19 cellular contexts compared by ENCODE assay signal in genomic region chr15:58434334-58434888, GRCh38. TPM values are rescaled to one million over a fixed set of nuclear protein-coding genes. Genes with fewer than 3 reads are reported as not detected.
DNase-seq lines count a peak whose midpoint lies in the region; ATAC-seq and TF ChIP-seq lines count a peak whose summit lies in the region.
"Had no signal": no experiment of that assay in that cellular context is flagged by ENCODE, and none has a peak within 500 bp of the region (broad histone marks: within the 10 kb centered on the region; RNA-seq: fewer than 3 reads in every experiment).

No MANE protein-coding gene starts in this region.

- H3F3A ChIP-seq in GM23338 (replicated peaks; ENCODE audit: low read depth) = no peaks in the 10 kb centered on the region

- H3K36me3 Mint-ChIP-seq in GM23338 (ENCODE audit: low read depth) = no peaks in the 10 kb centered on the region
- H3K36me3 Mint-ChIP-seq: T-cell had no signal

- peaks cover 0 to 9% (median 0%) of the 10 kb centered on the region in 11 experiments; a peak in 2 of 22 replicates for H3K36me3 ChIP-seq in BLaER1 treated with 17β-estradiol and CSF1 and Interleukin-3, amounts not matched to agents 10 nM and 100 nM
- no peaks in the 10 kb centered on the region for H3K36me3 ChIP-seq in GM23338 (ENCODE audit: insufficient read depth)
- H3K36me3 ChIP-seq in body of pancreas (replicated peaks in 1 of 2; ENCODE audit: insufficient read depth in 1 of 2, low read depth in 2 of 2) = no peaks in the 10 kb centered on the region
- no peaks in the 10 kb centered on the region for H3K36me3 ChIP-seq in mesenchymal stem cell (ENCODE audit: control insufficient read depth in 1 of 2, insufficient read depth in 2 of 2, low read depth in 1 of 2, low read length in 2 of 2)
- H3K36me3 ChIP-seq: spleen had no signal

- H3K27ac ChIP-seq in BLaER1 treated with 17β-estradiol and CSF1 and Interleukin-3, amounts not matched to agents 10 nM and 100 nM = peak overlapping the region in 6 of 11 experiments; percentile 7 to 71 (median 56); a peak in 12 of 22 replicates
- H3K27ac ChIP-seq in GM23338 (ENCODE audit: low read depth) (no peak overlapping the region), body of pancreas (peak overlapping the region in 3 of 4 donors; percentile 11 to 76 (median 62)), mesenchymal stem cell (ENCODE audit: low read length, poor library complexity, severe bottlenecking) (no peak overlapping the region)
- H3K27ac ChIP-seq: psoas muscle had no signal

- ATAC-seq in GM23338 (no peak; the same call in 2 of the 3 replicates), body of pancreas (no peak), GM18909 (IDR thresholded peaks at IDR 0.05; ENCODE audit: poor library complexity, unreplicated experiment) (no peak)
- ATAC-seq: effector memory CD8-positive, alpha-beta T cell; mucosa of descending colon; T-cell had no signal

- no peak overlapping the region for H3K4me3 Mint-ChIP-seq in GM23338
- H3K4me3 Mint-ChIP-seq: activated CD4-positive, alpha-beta memory T cell treated with anti-CD3 and anti-CD28 coated beads, Interleukin-2, amount 10 ng/mL, durations not matched to agents 7 days and 5 days; effector memory CD8-positive, alpha-beta T cell; T-cell had no signal

- H3K4me2 ChIP-seq in BLaER1 treated with 17β-estradiol and CSF1 and Interleukin-3, amounts not matched to agents 10 nM and 100 nM = peak overlapping the region; percentile 66 to 95 (median 79)
- H3K4me2 ChIP-seq in GM23338 (no peak overlapping the region), mesenchymal stem cell (ENCODE audit: low read length, poor library complexity, severe bottlenecking) (no peak overlapping the region)

- intact Hi-C loops in body of pancreas (cut with DNase I) = no loop called here
- intact Hi-C loops in posterior vena cava (cut with DNase I) = no loop called here

- no peak for TF ChIP-seq POLR2A in body of pancreas (IDR thresholded peaks at IDR 0.05)

- H3K18ac ChIP-seq in mesenchymal stem cell (ENCODE audit: low read depth in 1 of 2, low read length in 2 of 2) = peak overlapping the region in 1 of 2 experiments; percentile 55

- peaks cover 10% of the 10 kb centered on the region; the same call in 2 of the 3 replicates for H3K4me1 Mint-ChIP-seq in GM23338

- H2AFZ ChIP-seq in GM23338 (no peak overlapping the region; the same call in 1 of the 2 replicates), mesenchymal stem cell (ENCODE audit: low read depth, low read length) (no peak overlapping the region)

- H2BK120ac ChIP-seq in mesenchymal stem cell (ENCODE audit: low read depth, low read length) = no peak overlapping the region

- no peak for TF ChIP-seq CTCF in GM23338 (conservative IDR thresholded peaks at IDR 0.05; ENCODE audit: low read depth in 2 of 2)
- no peak for TF ChIP-seq CTCF in body of pancreas (IDR thresholded peaks at IDR 0.05)

- DNase-seq in GM23338 (ENCODE audit: low spot score) (no peak), body of pancreas (no peak), mesenchymal stem cell (no peak), posterior vena cava (ENCODE audit: low spot score) (no peak)
- DNase-seq in stimulated activated naive CD4-positive, alpha-beta T cell treated with Interleukin-2 at 50 U/mL for 16 hours (lab: John Stamatoyannopoulos, UW) = no peak
- DNase-seq: activated CD4-positive, alpha-beta memory T cell treated with anti-CD3 and anti-CD28 coated beads, Interleukin-2, amount 10 ng/mL, durations not matched to agents 7 days and 5 days; activated naive CD4-positive, alpha-beta T cell; activated T-cell treated with anti-CD3 and anti-CD28 coated beads, Interleukin-2, amount 50 U/mL, for 1 hour; Caco-2; effector memory CD8-positive, alpha-beta T cell; GF-D8; mucosa of descending colon; NCI-H1694 treated with DMSO at 0.1 percent for 48 hours; psoas muscle; spleen; T-cell had no signal

- no peaks in the 10 kb centered on the region for H3K79me2 ChIP-seq in GM23338 (replicated peaks; ENCODE audit: insufficient read depth)

- H3K9me3 ChIP-seq in BLaER1 treated with 17β-estradiol and CSF1 and Interleukin-3, amounts not matched to agents 10 nM and 100 nM (replicated peaks in 1 of 11) = peaks cover 0 to 23% (median 10%) of the 10 kb centered on the region in 11 experiments; a peak in 9 of 22 replicates
- no peaks in the 10 kb centered on the region for H3K9me3 ChIP-seq in body of pancreas
- no peaks in the 10 kb centered on the region for H3K9me3 ChIP-seq in mesenchymal stem cell (ENCODE audit: control insufficient read depth, low read length)
- H3K9me3 ChIP-seq: Caco-2, mucosa of descending colon, psoas muscle, spleen had no signal

- no peak overlapping the region for H3K14ac ChIP-seq in mesenchymal stem cell (ENCODE audit: low read length in 2 of 2)

- H2BK15ac ChIP-seq in mesenchymal stem cell (ENCODE audit: low read depth, poor library complexity, severe bottlenecking) = no peak overlapping the region

- no peak overlapping the region for H3K27ac Mint-ChIP-seq in GM23338
- H3K27ac Mint-ChIP-seq: activated CD4-positive, alpha-beta memory T cell treated with anti-CD3 and anti-CD28 coated beads, Interleukin-2, amount 10 ng/mL, durations not matched to agents 7 days and 5 days; effector memory CD8-positive, alpha-beta T cell; T-cell had no signal

- H3K79me1 ChIP-seq in mesenchymal stem cell (replicated peaks; ENCODE audit: low read length, poor library complexity, severe bottlenecking) = no peaks in the 10 kb centered on the region

- no peak overlapping the region for H2BK5ac ChIP-seq in mesenchymal stem cell (ENCODE audit: low read depth, low read length, poor library complexity, severe bottlenecking)

- H2AK5ac ChIP-seq in mesenchymal stem cell (ENCODE audit: low read length, severe bottlenecking) = no peak overlapping the region

- H4K8ac ChIP-seq in mesenchymal stem cell (ENCODE audit: low read length) = no peak overlapping the region

- H3K4me3 ChIP-seq in BLaER1 treated with 17β-estradiol and CSF1 and Interleukin-3, amounts not matched to agents 10 nM and 100 nM = 0 out of 20 replicates have a peak overlapping the region, but pooled peaks of 1 of the 10 experiments have one; percentile 23
- H3K4me3 ChIP-seq in GM23338 = no peak overlapping the region
- H3K4me3 ChIP-seq in body of pancreas = no peak overlapping the region
- H3K4me3 ChIP-seq in mesenchymal stem cell (ENCODE audit: insufficient read depth in 1 of 2, low read depth in 1 of 2, low read length in 2 of 2) = no peak overlapping the region
- H3K4me3 ChIP-seq: mucosa of descending colon, psoas muscle, spleen had no signal

- no peak overlapping the region for H3K4ac ChIP-seq in mesenchymal stem cell (ENCODE audit: low read depth in 1 of 2, low read length in 2 of 2)

- peaks cover 3% of the 10 kb centered on the region for H3K27me3 Mint-ChIP-seq in GM23338 (ENCODE audit: insufficient read depth, low read depth, poor library complexity)
- H3K27me3 Mint-ChIP-seq: activated CD4-positive, alpha-beta memory T cell treated with anti-CD3 and anti-CD28 coated beads, Interleukin-2, amount 10 ng/mL, durations not matched to agents 7 days and 5 days; effector memory CD8-positive, alpha-beta T cell had no signal

- H4K20me1 ChIP-seq in BLaER1 treated with 17β-estradiol and CSF1 and Interleukin-3, amounts not matched to agents 10 nM and 100 nM = no peaks in the 10 kb centered on the region
- no peaks in the 10 kb centered on the region for H4K20me1 ChIP-seq in GM23338 (replicated peaks; ENCODE audit: insufficient read depth)

- no peaks in the 10 kb centered on the region for H3K9me3 Mint-ChIP-seq in GM23338
- H3K9me3 Mint-ChIP-seq: activated CD4-positive, alpha-beta memory T cell treated with anti-CD3 and anti-CD28 coated beads, Interleukin-2, amount 10 ng/mL, durations not matched to agents 7 days and 5 days; effector memory CD8-positive, alpha-beta T cell; T-cell had no signal

- no peak overlapping the region for H3K23ac ChIP-seq in mesenchymal stem cell (ENCODE audit: low read length in 2 of 2)

- H3K4me1 ChIP-seq in BLaER1 treated with 17β-estradiol and CSF1 and Interleukin-3, amounts not matched to agents 10 nM and 100 nM = peaks cover 49 to 79% (median 61%) of the 10 kb centered on the region in 10 experiments
- H3K4me1 ChIP-seq in GM23338 (ENCODE audit: insufficient read depth) (no peaks in the 10 kb centered on the region), body of pancreas (peaks cover 41% of the 10 kb centered on the region), mesenchymal stem cell (ENCODE audit: control insufficient read depth, insufficient read depth, low read depth, low read length) (peaks cover 7% of the 10 kb centered on the region)

- peak overlapping the region in 1 of 2 experiments; percentile 37 for H2BK12ac ChIP-seq in mesenchymal stem cell (ENCODE audit: low read length in 2 of 2)

- H3K9ac ChIP-seq in BLaER1 treated with 17β-estradiol and CSF1 and Interleukin-3, amounts not matched to agents 10 nM and 100 nM = peak overlapping the region in 4 of 11 experiments; percentile 16 to 49 (median 30); a peak in 3 of 22 replicates
- peak overlapping the region; percentile 16 for H3K9ac ChIP-seq in mesenchymal stem cell (ENCODE audit: low read length)

- H3K9me2 ChIP-seq in GM23338 (ENCODE audit: insufficient read depth) = no peaks in the 10 kb centered on the region

- peak overlapping the region; percentile 14 for H4K91ac ChIP-seq in mesenchymal stem cell (ENCODE audit: low read length)

- WGBS in body of pancreas, 2 donors = 75 to 80% methylated on average over 8 to 10 of the region's 10 CpGs
- WGBS in mesenchymal stem cell = 93% methylated on average over 10 of the region's 10 CpGs

- peaks cover 0 to 16% (median 5%) of the 10 kb centered on the region in 11 experiments; a peak in 6 of 22 replicates for H3K27me3 ChIP-seq in BLaER1 treated with 17β-estradiol and CSF1 and Interleukin-3, amounts not matched to agents 10 nM and 100 nM
- H3K27me3 ChIP-seq in GM23338 (ENCODE audit: insufficient read depth) (no peaks in the 10 kb centered on the region), body of pancreas (no peaks in the 10 kb centered on the region), mesenchymal stem cell (ENCODE audit: control insufficient read depth in 1 of 2, insufficient read depth in 1 of 2, low read length in 2 of 2) (no peaks in the 10 kb centered on the region)
- H3K27me3 ChIP-seq: spleen had no signal

TF ChIP-seq in GM23338, 12 proteins besides CTCF, POLR2A, EP300 and RAD21 (continues in another document):
- TF ChIP-seq EZH2 (IDR thresholded peaks at IDR 0.05; ENCODE audit: low read depth, unreplicated experiment) (no peak), ZNF114 (CRISPR knock-in tag; IDR thresholded peaks at IDR 0.05) (no peak)

RNA-seq across cellular contexts. Expression of gene LIPC, which starts 2.6 kb away (rescaled TPM):
- total RNA-seq in GM23338 (2014; rRNA removed; shearing (Covaris generic)) = not detected in 2 replicates
- polyA plus RNA-seq in GM23338 (2016; fragmentation: Nextera tagmentation; extraction: Ambion mirVana) = not detected in 2 replicates
- 1 to 10 TPM; 1.6 to 2.3 TPM for total RNA-seq in body of pancreas
- polyA plus RNA-seq in mesenchymal stem cell (2013, experiment 1 of 2) = not detected
- polyA plus RNA-seq in mesenchymal stem cell (2013, experiment 2 of 2) = not detected
- total RNA-seq in posterior vena cava = 1 to 10 TPM in 1 of 2 donors, under 1 TPM in 1; 0.14 to 1.2 TPM
- total RNA-seq: psoas muscle, temporal lobe had no signal

Comparison
In these comparisons a context has a peak if more than half of its experiments do, and no peak if none do; other contexts are left out.
1. H3K27ac ChIP-seq: peak in BLaER1 treated with 17β-estradiol and CSF1 and Interleukin-3, amounts not matched to agents 10 nM and 100 nM (6 of 11) and body of pancreas (3 of 4); none in GM23338 (single experiment) and mesenchymal stem cell (single experiment).
2. H3K4me2 ChIP-seq: peak in BLaER1 treated with 17β-estradiol and CSF1 and Interleukin-3, amounts not matched to agents 10 nM and 100 nM (11 of 11); none in GM23338 (single experiment) and mesenchymal stem cell (single experiment).